Comparison of ENCODE assay signal across 11 cellular contexts in the genomic region with DNA sequence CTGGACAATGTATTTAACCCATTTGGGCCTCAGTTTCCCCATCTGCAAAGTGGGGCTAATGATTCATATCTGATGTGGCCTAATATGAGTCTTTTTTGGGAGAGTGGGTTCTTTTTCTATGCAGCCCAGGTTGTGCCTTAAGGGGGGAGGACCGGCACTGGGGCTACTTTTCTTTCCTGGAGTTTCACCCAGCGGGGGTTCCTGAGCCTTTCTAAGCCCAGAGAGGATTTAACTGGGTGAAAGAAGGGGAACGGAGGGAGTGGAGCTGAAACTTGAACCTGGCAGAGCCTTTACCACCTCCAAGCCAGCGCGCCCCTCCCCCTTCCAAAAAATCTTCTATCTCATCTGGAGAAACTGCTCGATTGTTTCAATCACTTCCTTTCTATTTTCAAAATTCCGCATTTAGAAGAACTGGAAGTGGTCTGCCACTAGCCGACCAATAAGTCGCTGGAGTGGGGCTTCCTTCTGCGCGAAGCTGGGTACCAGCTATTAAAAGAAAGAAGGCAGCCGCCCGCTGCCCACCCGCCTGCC.
A peak's percentile ranks its signal among the peaks of the same experiment; 100 is the strongest.
DNase-seq lines count a peak whose midpoint lies in the region; ATAC-seq and TF ChIP-seq lines count a peak whose summit lies in the region.
"Had no signal": no experiment of that assay in that cellular context is flagged by ENCODE, and none has a peak within 500 bp of the region (broad histone marks: within the 10 kb centered on the region; RNA-seq: fewer than 3 reads in every experiment).

No MANE protein-coding gene starts in this region.

- peak overlapping the region; percentile 72 for H3K4me3 Mint-ChIP-seq in glutamatergic neuron (ENCODE audit: unreplicated experiment)
- H3K4me3 Mint-ChIP-seq: activated B cell treated with CpG ODN at 0.5 μM for 24 hours had no signal

- TF ChIP-seq CTCF in BE2C (IDR thresholded peaks at IDR 0.05; ENCODE audit: low read depth, low read length) (no peak), glutamatergic neuron (IDR thresholded peaks at IDR 0.05; ENCODE audit: partially characterized antibody, unreplicated experiment) (no peak), ovary (IDR thresholded peaks at IDR 0.05) (no peak)

- intact Hi-C loops in ovary (cut with DNase I), result no loop called here

- peaks cover 20% of the 10 kb centered on the region for H3K27me3 Mint-ChIP-seq in glutamatergic neuron (ENCODE audit: unreplicated experiment)

- H3K9me3 ChIP-seq in BE2C (no peaks in the 10 kb centered on the region), ovary (no peaks in the 10 kb centered on the region)

- WGBS in ovary, 3 donors, result 32 to 43% (median 37%) methylated on average over 14 of the region's 14 CpGs

- no peak for TF ChIP-seq POLR2A in ovary (IDR thresholded peaks at IDR 0.05)

- peak overlapping the region; percentile 57 for H3K4me3 ChIP-seq in BE2C (ENCODE audit: low read depth, low read length)
- H3K4me3 ChIP-seq in ovary, result peak overlapping the region; percentile 53

- peaks cover 3% of the 10 kb centered on the region for H3K9me3 Mint-ChIP-seq in glutamatergic neuron (ENCODE audit: unreplicated experiment)
- H3K9me3 Mint-ChIP-seq: activated B cell treated with CpG ODN at 0.5 μM for 24 hours had no signal

- H3K4me1 ChIP-seq in BE2C, result no peaks in the 10 kb centered on the region; the same call in 1 of the 2 replicates
- peaks cover 12% of the 10 kb centered on the region for H3K4me1 ChIP-seq in ovary (ENCODE audit: insufficient read depth)

- peaks cover 14% of the 10 kb centered on the region for H3K27me3 ChIP-seq in BE2C
- H3K27me3 ChIP-seq in ovary, result no peaks in the 10 kb centered on the region

- DNase-seq in BE2C (no peak), NCI-H69 (lab: John Stamatoyannopoulos, UW) (peak; percentile 63), glutamatergic neuron (no peak), ovary (no peak), DMS 273 treated with DMSO at 0.1 percent for 48 hours (lab: John Stamatoyannopoulos, UW) (no peak), Kasumi-1 (lab: John Stamatoyannopoulos, UW) (no peak)
- DNase-seq: activated B cell treated with CpG ODN at 0.5 μM for 24 hours; activated naive CD4-positive, alpha-beta T cell; OCI-M1 had no signal

- H3K36me3 Mint-ChIP-seq in glutamatergic neuron (ENCODE audit: unreplicated experiment), result peaks cover 4% of the 10 kb centered on the region

- H3K4me1 Mint-ChIP-seq in glutamatergic neuron (ENCODE audit: low read depth, unreplicated experiment), result peaks cover 3% of the 10 kb centered on the region

- no peak for TF ChIP-seq EP300 in ovary (IDR thresholded peaks at IDR 0.05)

- H3K27ac Mint-ChIP-seq in glutamatergic neuron (ENCODE audit: unreplicated experiment), result no peak overlapping the region
- H3K27ac Mint-ChIP-seq: activated B cell treated with CpG ODN at 0.5 μM for 24 hours had no signal

- ATAC-seq in HG02642 (IDR thresholded peaks at IDR 0.05; ENCODE audit: poor library complexity, unreplicated experiment) (no peak), HG03520 (IDR thresholded peaks at IDR 0.05; ENCODE audit: unreplicated experiment) (no peak)

- peak overlapping the region; percentile 58 to 76 for H3K27ac ChIP-seq in ovary

- no peaks in the 10 kb centered on the region for H3K36me3 ChIP-seq in BE2C
- no peaks in the 10 kb centered on the region for H3K36me3 ChIP-seq in ovary
